ENCODE assay signal across 8 cellular contexts in the genomic region with DNA sequence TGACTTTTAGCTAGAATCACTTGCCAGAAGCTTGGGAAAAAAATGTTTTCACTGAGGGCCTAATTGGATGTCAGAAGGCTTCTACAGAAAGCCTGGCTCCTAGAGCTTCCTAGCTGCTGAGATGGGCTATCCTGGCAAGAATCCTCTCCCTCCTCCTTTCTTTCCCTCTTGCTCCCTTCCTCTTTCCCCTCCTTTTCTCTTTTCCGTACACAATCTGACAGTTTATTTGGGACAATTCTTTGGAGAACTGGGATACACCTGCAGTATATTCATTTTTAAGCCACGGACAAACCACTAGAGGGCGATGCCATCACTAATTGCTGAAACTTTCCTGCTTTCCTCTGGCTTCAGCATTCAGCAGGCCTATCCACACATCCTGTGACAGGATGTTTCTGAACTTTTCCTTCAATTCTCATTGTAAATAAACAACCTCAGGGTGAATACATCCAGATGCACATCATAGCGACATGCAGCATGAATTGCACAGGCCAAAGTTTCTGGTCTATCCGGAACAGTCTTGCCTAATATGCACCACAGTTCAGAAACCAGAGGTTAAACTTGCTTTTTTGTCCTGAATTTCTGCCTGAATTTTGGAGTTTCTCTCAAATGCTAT.
DNase-seq lines count a peak whose midpoint lies in the region; ATAC-seq and TF ChIP-seq lines count a peak whose summit lies in the region.

No MANE protein-coding gene starts in this region.

- peak; percentile 77 for DNase-seq in Daoy (ENCODE audit: low read depth)
- peak; percentile 19 for DNase-seq in GM19238 (ENCODE audit: insufficient read length, low spot score)
- peak; percentile 52 for DNase-seq in OCI-M1 (lab: John Stamatoyannopoulos, UW)
- DNase-seq in lower lobe of right lung, result no peak
- DNase-seq in DMS79 (lab: John Stamatoyannopoulos, UW), result no peak
- no peak for DNase-seq in NK-92 treated with Interleukin-12 subunit alpha and Interleukin-12 subunit beta, amount 100 ng/mL, for 24 hours (lab: John Stamatoyannopoulos, UW)

- H3K4me3 ChIP-seq in ectodermal cell (ENCODE audit: insufficient read depth, low read depth, low read length), result no peak overlapping the region
- no peak overlapping the region for H3K4me3 ChIP-seq in lower lobe of right lung

- H3K9me3 ChIP-seq in ectodermal cell (ENCODE audit: control insufficient read depth, low read length) (no peaks in the 10 kb centered on the region), lower lobe of right lung (no peaks in the 10 kb centered on the region)

- peaks cover 11% of the 10 kb centered on the region for H3K4me1 ChIP-seq in ectodermal cell (ENCODE audit: control insufficient read depth, insufficient read depth, low read length)
- peaks cover 27% of the 10 kb centered on the region for H3K4me1 ChIP-seq in lower lobe of right lung

- peak; percentile 72 for TF ChIP-seq CTCF in lower lobe of right lung (IDR thresholded peaks at IDR 0.05)

- 8 to 9% methylated on average over 5 of the region's 5 CpGs for WGBS in ectodermal cell, 2 experiments

- peak overlapping the region; percentile 66 for H3K27ac ChIP-seq in ectodermal cell (ENCODE audit: insufficient read depth, low read depth, low read length, poor library complexity, severe bottlenecking)
- H3K27ac ChIP-seq in lower lobe of right lung, result peak overlapping the region; percentile 71

- H3K36me3 ChIP-seq in ectodermal cell (ENCODE audit: control insufficient read depth, insufficient read depth, low read length) (peaks cover under 1% of the 10 kb centered on the region), lower lobe of right lung (no peaks in the 10 kb centered on the region)

- intact Hi-C loops in lower lobe of right lung (cut with DNase I), result no loop called here

- ATAC-seq in HG03442 (IDR thresholded peaks at IDR 0.05; ENCODE audit: unreplicated experiment) (peak; percentile 82), lower lobe of right lung (peak; percentile 72 to 79)

- H3K27me3 ChIP-seq in ectodermal cell (ENCODE audit: control insufficient read depth, insufficient read depth, low read length, poor library complexity, severe bottlenecking) (no peaks in the 10 kb centered on the region), lower lobe of right lung (ENCODE audit: low read depth) (no peaks in the 10 kb centered on the region)

Comparison
In these comparisons a context has a peak if more than half of its experiments do, and no peak if none do; other contexts are left out.
1. DNase-seq: peak in Daoy (single experiment), GM19238 (single experiment) and OCI-M1 (single experiment); none in lower lobe of right lung (single experiment), DMS79 (single experiment) and NK-92 treated with Interleukin-12 subunit alpha and Interleukin-12 subunit beta, amount 100 ng/mL, for 24 hours (single experiment).